ENCODE assay signal across 8 cellular contexts in the genomic region with DNA sequence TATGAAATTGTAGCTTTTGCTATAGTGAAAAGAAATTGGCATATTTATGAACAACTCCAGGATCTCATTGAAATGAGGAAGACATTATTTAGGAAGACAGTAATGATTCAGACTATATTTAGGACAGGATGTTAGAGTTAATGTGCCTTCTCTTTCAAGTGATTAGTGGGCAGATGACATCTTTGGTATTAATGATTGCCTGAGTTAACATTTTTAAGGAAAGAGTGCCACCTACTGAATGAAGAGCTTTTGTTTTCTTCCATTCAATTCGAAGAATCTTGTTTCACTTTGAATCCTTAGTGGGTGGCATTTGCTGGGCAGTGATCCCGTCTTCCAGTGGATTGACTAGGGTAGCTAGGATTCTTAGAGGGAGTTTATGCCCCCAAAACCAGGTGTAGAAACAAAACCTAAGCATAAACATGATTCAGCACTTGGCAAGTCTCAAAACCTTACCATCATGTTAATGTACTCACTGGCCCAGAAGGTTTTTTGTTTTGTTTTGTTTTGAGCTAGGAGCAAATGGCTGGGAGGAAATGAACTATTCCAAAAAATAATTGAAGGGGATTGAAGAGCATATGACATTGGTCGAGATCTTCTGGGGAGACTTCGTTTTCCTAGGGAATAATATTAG. TPM values are rescaled to one million over a fixed set of nuclear protein-coding genes. Genes with fewer than 3 reads are reported as not detected.
DNase-seq lines count a peak whose midpoint lies in the region; ATAC-seq and TF ChIP-seq lines count a peak whose summit lies in the region.

No MANE protein-coding gene starts in this region.

- H4K20me1 ChIP-seq in hepatocyte (ENCODE audit: insufficient read depth, poor library complexity, severe bottlenecking) = peaks cover 50% of the 10 kb centered on the region
- peaks cover 63% of the 10 kb centered on the region for H4K20me1 ChIP-seq in smooth muscle cell (ENCODE audit: low read depth)

- H3K27me3 ChIP-seq in hepatocyte = no peaks in the 10 kb centered on the region
- no peaks in the 10 kb centered on the region for H3K27me3 ChIP-seq in smooth muscle cell (ENCODE audit: low read depth)

- peaks cover 17% of the 10 kb centered on the region for H3K4me1 ChIP-seq in hepatocyte (ENCODE audit: insufficient read depth)
- peaks cover 22% of the 10 kb centered on the region for H3K4me1 ChIP-seq in smooth muscle cell (ENCODE audit: low read depth)

- H3K4me3 ChIP-seq in hepatocyte (no peak overlapping the region), smooth muscle cell (peak overlapping the region; percentile 17)

- ATAC-seq in GM21737 (IDR thresholded peaks at IDR 0.05; ENCODE audit: unreplicated experiment) = peak; percentile 53

- H3K9me3 ChIP-seq in hepatocyte (ENCODE audit: low read depth) (no peaks in the 10 kb centered on the region), smooth muscle cell (replicated peaks; ENCODE audit: low read depth) (no peaks in the 10 kb centered on the region)

- peak; percentile 41 for DNase-seq in NCI-H1092 treated with DMSO at 0.1 percent for 48 hours (lab: John Stamatoyannopoulos, UW)
- DNase-seq in NCI-H1092 (lab: John Stamatoyannopoulos, UW) = no peak
- DNase-seq in NCI-H226 = peak; percentile 30
- DNase-seq in amniotic epithelial cell (ENCODE audit: low read depth) = peak; percentile 77
- peak; percentile 47 for DNase-seq in hepatocyte (ENCODE audit: low spot score)
- no peak for DNase-seq in smooth muscle cell (lab: John Stamatoyannopoulos, UW; ENCODE audit: unreplicated experiment)
- DNase-seq in HuH-7 (ENCODE audit: low spot score) = no peak

- peak overlapping the region; percentile 17 for H3K9ac ChIP-seq in smooth muscle cell (ENCODE audit: low read depth)

- peak overlapping the region; percentile 21 for H3K27ac ChIP-seq in hepatocyte
- H3K27ac ChIP-seq in smooth muscle cell (ENCODE audit: low read depth) = peak overlapping the region; percentile 76

- no peaks in the 10 kb centered on the region for H3F3A ChIP-seq in smooth muscle cell (ENCODE audit: low read depth)

- H3K9me2 ChIP-seq in hepatocyte (replicated peaks; ENCODE audit: insufficient read depth) = no peaks in the 10 kb centered on the region

- H3K4me2 ChIP-seq in hepatocyte (peak overlapping the region; percentile 67), smooth muscle cell (peak overlapping the region; percentile 77)

- 42% methylated on average over 4 of the region's 4 CpGs for WGBS in hepatocyte (ENCODE audit: low lambda C conversion rate, missing lambda C conversion rate)
- WGBS in smooth muscle cell (ENCODE audit: low lambda C conversion rate) = 39% methylated on average over 4 of the region's 4 CpGs

- H3K79me2 ChIP-seq in hepatocyte (peaks cover 98% of the 10 kb centered on the region), smooth muscle cell (ENCODE audit: low read depth) (peaks cover 98% of the 10 kb centered on the region)

- H3K36me3 ChIP-seq in hepatocyte (replicated peaks; ENCODE audit: insufficient read depth, low read depth) (no peaks in the 10 kb centered on the region), smooth muscle cell (ENCODE audit: low read depth) (no peaks in the 10 kb centered on the region)

- TF ChIP-seq CTCF in hepatocyte (IDR thresholded peaks at IDR 0.05; ENCODE audit: poor library complexity) (peak; percentile 74), smooth muscle cell (IDR thresholded peaks at IDR 0.05; ENCODE audit: borderline replicate concordance, insufficient read depth, poor library complexity, severe bottlenecking) (peak; percentile 73)

- H2AFZ ChIP-seq in hepatocyte = no peak overlapping the region
- no peak overlapping the region for H2AFZ ChIP-seq in smooth muscle cell (ENCODE audit: low read depth)

RNA-seq across cellular contexts. Expression of a gene that starts 23.2 kb away (rescaled TPM):
- 36.0 and 38.2 TPM in 2 replicates for total RNA-seq in hepatocyte
- polyA plus RNA-seq in hepatocyte = 11.2 and 12.0 TPM in 2 replicates
- total RNA-seq in smooth muscle cell = 30.1 and 31.2 TPM in 2 replicates
- 5.6 and 11.2 TPM in 2 replicates for polyA plus RNA-seq in smooth muscle cell

Comparison
In these comparisons a context has a peak if more than half of its experiments do, and no peak if none do; other contexts are left out.
1. DNase-seq: peak in NCI-H1092 treated with DMSO at 0.1 percent for 48 hours (single experiment), NCI-H226 (single experiment), amniotic epithelial cell (single experiment) and hepatocyte (single experiment); none in NCI-H1092 (single experiment), smooth muscle cell (single experiment) and HuH-7 (single experiment).